ENCODE assay signal across 1 cellular context in genomic region chr5:1642621-1643061, GRCh38.
TF ChIP-seq lines count a peak whose summit lies in the region.

No MANE protein-coding gene starts in this region.

TF ChIP-seq in HEK293, 187 proteins besides CTCF, POLR2A, EP300 and RAD21 (continued from another document):
- TF ChIP-seq ZNF513 (tag by site-specific recombination; IDR thresholded peaks at IDR 0.05) (no peak), ZNF324 (tag by site-specific recombination; IDR thresholded peaks at IDR 0.05) (no peak), ZNF707 (tag by site-specific recombination; IDR thresholded peaks at IDR 0.05) (no peak), ZEB2 (tag by site-specific recombination; IDR thresholded peaks at IDR 0.05) (no peak), ZFP69B (tag by site-specific recombination; IDR thresholded peaks at IDR 0.05) (no peak)
